1 cellular context compared by ENCODE assay signal in genomic region chr2:10300997-10301945, GRCh38.
TF ChIP-seq lines count a peak whose summit lies in the region.

No MANE protein-coding gene starts in this region.

TF ChIP-seq in HepG2, 621 proteins besides CTCF, POLR2A, EP300 and RAD21 (continued from another document and continues in another):
- peak; percentile 55 for TF ChIP-seq ZGPAT (CRISPR knock-in tag; IDR thresholded peaks at IDR 0.05)
- no peak for TF ChIP-seq ZNF766 (CRISPR knock-in tag; IDR thresholded peaks at IDR 0.05; ENCODE audit: borderline replicate concordance)
- no peak for TF ChIP-seq TCF7L2 (IDR thresholded peaks at IDR 0.05; ENCODE audit: low read depth, low read length)
- TF ChIP-seq, protein P1, sequence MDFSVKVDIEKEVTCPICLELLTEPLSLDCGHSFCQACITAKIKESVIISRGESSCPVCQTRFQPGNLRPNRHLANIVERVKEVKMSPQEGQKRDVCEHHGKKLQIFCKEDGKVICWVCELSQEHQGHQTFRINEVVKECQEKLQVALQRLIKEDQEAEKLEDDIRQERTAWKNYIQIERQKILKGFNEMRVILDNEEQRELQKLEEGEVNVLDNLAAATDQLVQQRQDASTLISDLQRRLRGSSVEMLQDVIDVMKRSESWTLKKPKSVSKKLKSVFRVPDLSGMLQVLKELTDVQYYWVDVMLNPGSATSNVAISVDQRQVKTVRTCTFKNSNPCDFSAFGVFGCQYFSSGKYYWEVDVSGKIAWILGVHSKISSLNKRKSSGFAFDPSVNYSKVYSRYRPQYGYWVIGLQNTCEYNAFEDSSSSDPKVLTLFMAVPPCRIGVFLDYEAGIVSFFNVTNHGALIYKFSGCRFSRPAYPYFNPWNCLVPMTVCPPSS (IDR thresholded peaks at IDR 0.05) = no peak
- TF ChIP-seq ZNF580 (CRISPR knock-in tag; IDR thresholded peaks at IDR 0.05; ENCODE audit: borderline replicate concordance, low read depth) = no peak
- TF ChIP-seq HOXA5 (CRISPR knock-in tag; IDR thresholded peaks at IDR 0.05) = peak; percentile 63; the same call in 1 of the 2 replicates
- TF ChIP-seq ZHX2 (IDR thresholded peaks at IDR 0.05; ENCODE audit: low read depth) = peak; percentile 67; the same call in 1 of the 2 replicates
- TF ChIP-seq ZHX2 (CRISPR knock-in tag; IDR thresholded peaks at IDR 0.05; ENCODE audit: borderline replicate concordance) = no peak
- TF ChIP-seq ZNF678 (CRISPR knock-in tag; IDR thresholded peaks at IDR 0.05) = peak; percentile 84; the same call in 1 of the 2 replicates
- TF ChIP-seq ZNF557 (CRISPR knock-in tag; IDR thresholded peaks at IDR 0.05) = no peak; the same call in 1 of the 2 replicates
- no peak for TF ChIP-seq SUZ12 (IDR thresholded peaks at IDR 0.05; ENCODE audit: low read depth, low read length)
- TF ChIP-seq, protein P2, sequence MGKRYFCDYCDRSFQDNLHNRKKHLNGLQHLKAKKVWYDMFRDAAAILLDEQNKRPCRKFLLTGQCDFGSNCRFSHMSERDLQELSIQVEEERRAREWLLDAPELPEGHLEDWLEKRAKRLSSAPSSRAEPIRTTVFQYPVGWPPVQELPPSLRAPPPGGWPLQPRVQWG (CRISPR knock-in tag; IDR thresholded peaks at IDR 0.05; ENCODE audit: borderline replicate concordance, low read depth) = no peak
- peak; percentile 89 for TF ChIP-seq RFXAP (CRISPR knock-in tag; IDR thresholded peaks at IDR 0.05; ENCODE audit: borderline replicate concordance)
- TF ChIP-seq IKZF5 (CRISPR knock-in tag; IDR thresholded peaks at IDR 0.05) = peak; percentile 73; the same call in 1 of the 2 replicates
- peak; percentile 89; the same call in 1 of the 2 replicates for TF ChIP-seq ZNF709 (CRISPR knock-in tag; IDR thresholded peaks at IDR 0.05)
- no peak for TF ChIP-seq ZNF792 (CRISPR knock-in tag; IDR thresholded peaks at IDR 0.05)
- TF ChIP-seq RARA (CRISPR knock-in tag; IDR thresholded peaks at IDR 0.05) = peak; percentile 93
- no peak for TF ChIP-seq KDM1A (CRISPR knock-in tag; IDR thresholded peaks at IDR 0.05)
- TF ChIP-seq GTF2F1 (IDR thresholded peaks at IDR 0.05; ENCODE audit: low read length) = no peak
- no peak; the same call in 1 of the 2 replicates for TF ChIP-seq ZNF768 (CRISPR knock-in tag; IDR thresholded peaks at IDR 0.05)
- TF ChIP-seq FOXC1 (CRISPR knock-in tag; IDR thresholded peaks at IDR 0.05; ENCODE audit: borderline replicate concordance) = peak; percentile 91
- no peak for TF ChIP-seq TBL1XR1 (IDR thresholded peaks at IDR 0.05; ENCODE audit: borderline replicate concordance, low read length, partially characterized antibody)
- TF ChIP-seq HNF4G (IDR thresholded peaks at IDR 0.05; ENCODE audit: borderline replicate concordance, low read depth, low read length) = peak; percentile 95
- peak; percentile 86; the same call in 1 of the 2 replicates for TF ChIP-seq HNF4G (CRISPR knock-in tag; IDR thresholded peaks at IDR 0.05; ENCODE audit: borderline replicate concordance, low read depth)
- TF ChIP-seq, protein P3, sequence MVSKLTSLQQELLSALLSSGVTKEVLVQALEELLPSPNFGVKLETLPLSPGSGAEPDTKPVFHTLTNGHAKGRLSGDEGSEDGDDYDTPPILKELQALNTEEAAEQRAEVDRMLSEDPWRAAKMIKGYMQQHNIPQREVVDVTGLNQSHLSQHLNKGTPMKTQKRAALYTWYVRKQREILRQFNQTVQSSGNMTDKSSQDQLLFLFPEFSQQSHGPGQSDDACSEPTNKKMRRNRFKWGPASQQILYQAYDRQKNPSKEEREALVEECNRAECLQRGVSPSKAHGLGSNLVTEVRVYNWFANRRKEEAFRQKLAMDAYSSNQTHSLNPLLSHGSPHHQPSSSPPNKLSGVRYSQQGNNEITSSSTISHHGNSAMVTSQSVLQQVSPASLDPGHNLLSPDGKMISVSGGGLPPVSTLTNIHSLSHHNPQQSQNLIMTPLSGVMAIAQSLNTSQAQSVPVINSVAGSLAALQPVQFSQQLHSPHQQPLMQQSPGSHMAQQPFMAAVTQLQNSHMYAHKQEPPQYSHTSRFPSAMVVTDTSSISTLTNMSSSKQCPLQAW (CRISPR knock-in tag; IDR thresholded peaks at IDR 0.05) = peak; percentile 95
- TF ChIP-seq RARG (CRISPR knock-in tag; IDR thresholded peaks at IDR 0.05; ENCODE audit: low read depth) = no peak
- TF ChIP-seq ZNF788 (CRISPR knock-in tag; IDR thresholded peaks at IDR 0.05; ENCODE audit: borderline replicate concordance) = peak; percentile 90; the same call in 1 of the 2 replicates
- TF ChIP-seq IKZF4 (CRISPR knock-in tag; IDR thresholded peaks at IDR 0.05; ENCODE audit: borderline replicate concordance, low read depth, not compliant biosample characterization) = no peak
- no peak for TF ChIP-seq ZNF713 (CRISPR knock-in tag; IDR thresholded peaks at IDR 0.05)
- TF ChIP-seq GLI4 (CRISPR knock-in tag; IDR thresholded peaks at IDR 0.05; ENCODE audit: borderline replicate concordance) = no peak
- TF ChIP-seq SRSF1 (optimal IDR thresholded peaks at IDR 0.05; ENCODE audit: low read depth, low read length) = no peak
- TF ChIP-seq, protein P4, sequence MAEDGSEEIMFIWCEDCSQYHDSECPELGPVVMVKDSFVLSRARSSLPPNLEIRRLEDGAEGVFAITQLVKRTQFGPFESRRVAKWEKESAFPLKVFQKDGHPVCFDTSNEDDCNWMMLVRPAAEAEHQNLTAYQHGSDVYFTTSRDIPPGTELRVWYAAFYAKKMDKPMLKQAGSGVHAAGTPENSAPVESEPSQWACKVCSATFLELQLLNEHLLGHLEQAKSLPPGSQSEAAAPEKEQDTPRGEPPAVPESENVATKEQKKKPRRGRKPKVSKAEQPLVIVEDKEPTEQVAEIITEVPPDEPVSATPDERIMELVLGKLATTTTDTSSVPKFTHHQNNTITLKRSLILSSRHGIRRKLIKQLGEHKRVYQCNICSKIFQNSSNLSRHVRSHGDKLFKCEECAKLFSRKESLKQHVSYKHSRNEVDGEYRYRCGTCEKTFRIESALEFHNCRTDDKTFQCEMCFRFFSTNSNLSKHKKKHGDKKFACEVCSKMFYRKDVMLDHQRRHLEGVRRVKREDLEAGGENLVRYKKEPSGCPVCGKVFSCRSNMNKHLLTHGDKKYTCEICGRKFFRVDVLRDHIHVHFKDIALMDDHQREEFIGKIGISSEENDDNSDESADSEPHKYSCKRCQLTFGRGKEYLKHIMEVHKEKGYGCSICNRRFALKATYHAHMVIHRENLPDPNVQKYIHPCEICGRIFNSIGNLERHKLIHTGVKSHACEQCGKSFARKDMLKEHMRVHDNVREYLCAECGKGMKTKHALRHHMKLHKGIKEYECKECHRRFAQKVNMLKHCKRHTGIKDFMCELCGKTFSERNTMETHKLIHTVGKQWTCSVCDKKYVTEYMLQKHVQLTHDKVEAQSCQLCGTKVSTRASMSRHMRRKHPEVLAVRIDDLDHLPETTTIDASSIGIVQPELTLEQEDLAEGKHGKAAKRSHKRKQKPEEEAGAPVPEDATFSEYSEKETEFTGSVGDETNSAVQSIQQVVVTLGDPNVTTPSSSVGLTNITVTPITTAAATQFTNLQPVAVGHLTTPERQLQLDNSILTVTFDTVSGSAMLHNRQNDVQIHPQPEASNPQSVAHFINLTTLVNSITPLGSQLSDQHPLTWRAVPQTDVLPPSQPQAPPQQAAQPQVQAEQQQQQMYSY (CRISPR knock-in tag; IDR thresholded peaks at IDR 0.05) = no peak
- TF ChIP-seq, protein P5, sequence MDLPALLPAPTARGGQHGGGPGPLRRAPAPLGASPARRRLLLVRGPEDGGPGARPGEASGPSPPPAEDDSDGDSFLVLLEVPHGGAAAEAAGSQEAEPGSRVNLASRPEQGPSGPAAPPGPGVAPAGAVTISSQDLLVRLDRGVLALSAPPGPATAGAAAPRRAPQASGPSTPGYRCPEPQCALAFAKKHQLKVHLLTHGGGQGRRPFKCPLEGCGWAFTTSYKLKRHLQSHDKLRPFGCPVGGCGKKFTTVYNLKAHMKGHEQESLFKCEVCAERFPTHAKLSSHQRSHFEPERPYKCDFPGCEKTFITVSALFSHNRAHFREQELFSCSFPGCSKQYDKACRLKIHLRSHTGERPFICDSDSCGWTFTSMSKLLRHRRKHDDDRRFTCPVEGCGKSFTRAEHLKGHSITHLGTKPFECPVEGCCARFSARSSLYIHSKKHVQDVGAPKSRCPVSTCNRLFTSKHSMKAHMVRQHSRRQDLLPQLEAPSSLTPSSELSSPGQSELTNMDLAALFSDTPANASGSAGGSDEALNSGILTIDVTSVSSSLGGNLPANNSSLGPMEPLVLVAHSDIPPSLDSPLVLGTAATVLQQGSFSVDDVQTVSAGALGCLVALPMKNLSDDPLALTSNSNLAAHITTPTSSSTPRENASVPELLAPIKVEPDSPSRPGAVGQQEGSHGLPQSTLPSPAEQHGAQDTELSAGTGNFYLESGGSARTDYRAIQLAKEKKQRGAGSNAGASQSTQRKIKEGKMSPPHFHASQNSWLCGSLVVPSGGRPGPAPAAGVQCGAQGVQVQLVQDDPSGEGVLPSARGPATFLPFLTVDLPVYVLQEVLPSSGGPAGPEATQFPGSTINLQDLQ (CRISPR knock-in tag; IDR thresholded peaks at IDR 0.05) = peak; percentile 57; the same call in 1 of the 2 replicates
- TF ChIP-seq ZNF746 (CRISPR knock-in tag; IDR thresholded peaks at IDR 0.05) = 0 out of 2 replicates have a peak, but pooled peaks have one; percentile 35
- TF ChIP-seq ETS1 (CRISPR knock-in tag; IDR thresholded peaks at IDR 0.05) = no peak
